ENCODE assay signal across 8 cellular contexts in the genomic region with DNA sequence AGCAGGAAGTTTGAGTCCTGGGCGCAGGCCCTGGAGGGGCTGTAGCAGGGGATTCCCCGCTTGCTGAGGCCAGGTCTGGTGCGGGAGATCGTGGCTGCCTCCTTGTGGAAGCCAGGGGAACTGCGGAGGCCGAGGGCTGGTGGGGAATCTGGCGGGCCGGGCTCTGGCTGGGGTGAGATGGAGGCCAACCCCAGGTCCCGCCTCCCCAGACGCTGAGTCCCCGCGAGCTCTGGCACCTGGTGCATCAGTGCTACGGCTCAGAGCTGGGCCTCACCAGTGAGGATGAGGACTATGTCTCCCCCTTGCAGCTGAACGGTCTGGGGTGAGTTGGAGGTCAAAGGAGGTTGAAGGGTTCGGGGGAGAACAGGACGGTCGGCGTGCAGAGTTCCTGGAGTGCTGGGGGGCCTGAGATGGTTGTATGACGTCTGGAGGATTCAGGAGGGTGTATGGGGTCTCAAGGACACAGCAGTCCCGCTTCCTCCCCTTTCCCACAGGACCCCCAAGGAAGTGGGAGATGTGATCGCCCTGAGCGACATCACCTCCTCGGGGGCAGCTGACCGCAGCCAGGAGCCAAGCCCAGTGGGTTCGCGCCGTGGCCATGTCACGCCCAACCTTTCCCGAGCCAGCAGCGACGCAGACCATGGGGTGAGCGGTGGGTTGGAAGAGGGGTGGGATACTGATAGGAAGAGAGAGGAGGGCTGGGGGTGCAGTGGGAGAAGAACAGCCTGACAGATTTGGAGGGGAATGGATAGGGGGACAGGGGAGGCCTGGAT. TPM values are rescaled to one million over a fixed set of nuclear protein-coding genes. Genes with fewer than 3 reads are reported as not detected.
DNase-seq lines count a peak whose midpoint lies in the region; ATAC-seq, FAIRE-seq and TF ChIP-seq lines count a peak whose summit lies in the region.

No MANE protein-coding gene starts in this region.

- H3K4me2 ChIP-seq in endothelial cell of umbilical vein (ENCODE audit: insufficient read depth, low read length): no peak overlapping the region

- CTCF ChIA-PET in endothelial cell of umbilical vein (lab: Charles Lee): interaction anchor here (0.7 to 9.9 kb wide), 8 partner anchors 10 to 46 kb away, joined by 3 to 129 read pairs (median 4); a partner anchor contains a TSS

- H3K4me3 Mint-ChIP-seq in natural killer cell: peak overlapping the region; percentile 77

- peaks cover 1% of the 10 kb centered on the region for H3K79me2 ChIP-seq in endothelial cell of umbilical vein (ENCODE audit: control insufficient read depth, insufficient read depth, low read length)

- H3K27me3 ChIP-seq in endothelial cell of umbilical vein (ENCODE audit: control insufficient read depth in 2 of 2, insufficient read depth in 2 of 2, low read length in 2 of 2): no peaks in the 10 kb centered on the region

- peak; percentile 75 to 81 (median 78) for ATAC-seq in natural killer cell

- H3K36me3 ChIP-seq in endothelial cell of umbilical vein (ENCODE audit: control insufficient read depth in 2 of 2, extremely low read depth in 1 of 2, insufficient read depth in 2 of 2, low read length in 2 of 2): peaks cover 12 to 55% of the 10 kb centered on the region in 2 experiments

- dilution Hi-C loops in endothelial cell of umbilical vein (cut with MboI; ENCODE audit: extremely low pct_ligation_motif_present, low sequenced_read_pairs): no loop called here

- no peak overlapping the region for H3K9ac ChIP-seq in endothelial cell of umbilical vein (replicated peaks; ENCODE audit: extremely low read depth, insufficient read depth, low read length)

- FAIRE-seq in endothelial cell of umbilical vein (lab: Jason Lieb, UNC): peak; percentile 82

- no peaks in the 10 kb centered on the region for H4K20me1 ChIP-seq in endothelial cell of umbilical vein (replicated peaks; ENCODE audit: control insufficient read depth, extremely low read depth, insufficient read depth, low read length)

- H3K4me1 Mint-ChIP-seq in natural killer cell: peaks cover 52 to 65% of the 10 kb centered on the region in 2 donors

- TF ChIP-seq POLR2A in GM19193 (IDR thresholded peaks at IDR 0.05; ENCODE audit: extremely low read depth, insufficient read depth, insufficient read length) (peak; percentile 17), endothelial cell of umbilical vein (IDR thresholded peaks at IDR 0.05; ENCODE audit: low read depth, low read length) (no peak)

- intact Hi-C loops in endothelial cell of umbilical vein (cut with micrococcal nuclease): loop anchor here (1.0 to 2.0 kb wide), 3 partner anchors 18 to 174 kb away; no protein-coding TSS in a partner anchor
- intact Hi-C loops in natural killer cell (cut with micrococcal nuclease): loop anchor here (1.0 to 5.0 kb wide), 2 partner anchors 40 to 199 kb away; no protein-coding TSS in a partner anchor

- no peaks in the 10 kb centered on the region for H3K9me1 ChIP-seq in endothelial cell of umbilical vein (replicated peaks; ENCODE audit: control insufficient read depth, extremely low read depth, insufficient read depth, low read length)

- H3K27ac ChIP-seq in endothelial cell of umbilical vein (ENCODE audit: insufficient read depth, low read depth, low read length): peak overlapping the region; percentile 10

- no peaks in the 10 kb centered on the region for H3K27me3 Mint-ChIP-seq in natural killer cell (ENCODE audit: low read depth in 2 of 2)

- BruUV-seq in endothelial cell of umbilical vein (replicated peaks; lab: Mats Ljungman, UMichigan): no TSS peak

- H3K4me3 ChIP-seq in endothelial cell of umbilical vein (replicated peaks in 1 of 3; ENCODE audit: insufficient read depth in 1 of 3, low read depth in 1 of 3, low read length in 3 of 3): no peak overlapping the region

- TF ChIP-seq CTCF in endothelial cell of umbilical vein (IDR thresholded peaks at IDR 0.05; ENCODE audit: extremely low read depth in 1 of 2, insufficient read depth in 1 of 2, low read depth in 1 of 2, low read length in 2 of 2): peak; percentile 98 to 99
- peak; percentile 98 for TF ChIP-seq CTCF in natural killer cell (IDR thresholded peaks at IDR 0.05)

- DNase-seq in NCI-H345 treated with DMSO at 0.1 percent for 48 hours (lab: John Stamatoyannopoulos, UW; ENCODE audit: unreplicated experiment): peak; percentile 31
- DNase-seq in activated CD8-positive, alpha-beta memory T cell treated with anti-CD3 and anti-CD28 coated beads, Interleukin-2, amount 50 U/mL, for 24 hours (ENCODE audit: extremely low read depth): peak; percentile 63
- peak; percentile 75 for DNase-seq in endothelial cell of umbilical vein (ENCODE audit: low read depth, low spot score)
- peak; percentile 82 for DNase-seq in natural killer cell
- DNase-seq in stimulated activated naive CD4-positive, alpha-beta T cell treated with Interleukin-2 at 50 U/mL for 16 hours (lab: John Stamatoyannopoulos, UW): peak; percentile 76
- DNase-seq in NCI-H1092 (lab: John Stamatoyannopoulos, UW): no peak
- no peak for DNase-seq in dedifferentiated amniotic fluid mesenchymal stem cell (ENCODE audit: extremely low spot score)

- peak overlapping the region; percentile 86 to 98 for H3K27ac Mint-ChIP-seq in natural killer cell

- POLR2A ChIA-PET in endothelial cell of umbilical vein (lab: Charles Lee): no interaction called here

- H3K9me3 ChIP-seq in endothelial cell of umbilical vein (replicated peaks; ENCODE audit: control insufficient read depth, insufficient read depth, low read length): no peaks in the 10 kb centered on the region

- no peaks in the 10 kb centered on the region for H3K36me3 Mint-ChIP-seq in natural killer cell

- H2AFZ ChIP-seq in endothelial cell of umbilical vein (ENCODE audit: low read depth, low read length): no peak overlapping the region

- H3K4me1 ChIP-seq in endothelial cell of umbilical vein (ENCODE audit: control insufficient read depth, extremely low read depth, insufficient read depth, low read length): peaks cover 3% of the 10 kb centered on the region

- no peaks in the 10 kb centered on the region for H3K9me3 Mint-ChIP-seq in natural killer cell

TF ChIP-seq in endothelial cell of umbilical vein, 7 proteins besides CTCF, POLR2A, EP300 and RAD21:
- TF ChIP-seq POLR2AphosphoS5 (IDR thresholded peaks at IDR 0.05; ENCODE audit: insufficient read depth, low read depth, low read length) (peak; percentile 42), MYC (IDR thresholded peaks at IDR 0.05; ENCODE audit: low read depth, low read length) (no peak)
TF ChIP-seq in endothelial cell of umbilical vein: peak in this region for 1.

RNA-seq across cellular contexts. Expression of a gene that starts 13.1 kb away (rescaled TPM):
- total RNA-seq in endothelial cell of umbilical vein (130 and 139 TPM in 2 replicates), natural killer cell (10 to 100 TPM; 57.6 to 80.3 (median 66.6) TPM)
- 127 and 162 TPM in 2 replicates for polyA plus RNA-seq in endothelial cell of umbilical vein
- 104 and 137 TPM in 2 replicates for polyA plus RNA-seq in endothelial cell of umbilical vein (2011; cell fraction: cytosol; rRNA removed)
- polyA plus RNA-seq in endothelial cell of umbilical vein (2011; cell fraction: nucleus; rRNA removed): 196 and 258 TPM in 2 replicates
- 73.2 and 107 TPM in 2 replicates for polyA plus RNA-seq in endothelial cell of umbilical vein (2012)
- 102 and 108 TPM in 2 replicates for polyA minus RNA-seq in endothelial cell of umbilical vein
- polyA minus RNA-seq in endothelial cell of umbilical vein (2011; cell fraction: cytosol; rRNA and poly(A)+ RNA removed): 30.2 TPM
- 64.1 and 68.0 TPM in 2 replicates for polyA minus RNA-seq in endothelial cell of umbilical vein (2011; cell fraction: nucleus; rRNA and poly(A)+ RNA removed)

RNA-seq across cellular contexts. Expression of a gene that starts 17.0 kb away (rescaled TPM):
- 14.2 and 15.8 TPM in 2 replicates for total RNA-seq in endothelial cell of umbilical vein
- polyA plus RNA-seq in endothelial cell of umbilical vein: 11.2 and 14.0 TPM in 2 replicates
- polyA plus RNA-seq in endothelial cell of umbilical vein (2011; cell fraction: cytosol; rRNA removed): 9.9 and 12.4 TPM in 2 replicates
- polyA plus RNA-seq in endothelial cell of umbilical vein (2011; cell fraction: nucleus; rRNA removed): 16.8 and 18.5 TPM in 2 replicates
- 11.0 and 13.7 TPM in 2 replicates for polyA plus RNA-seq in endothelial cell of umbilical vein (2012)
- polyA minus RNA-seq in endothelial cell of umbilical vein: 10.0 and 10.2 TPM in 2 replicates
- 0.20 TPM for polyA minus RNA-seq in endothelial cell of umbilical vein (2011; cell fraction: cytosol; rRNA and poly(A)+ RNA removed)
- 3.1 and 3.5 TPM in 2 replicates for polyA minus RNA-seq in endothelial cell of umbilical vein (2011; cell fraction: nucleus; rRNA and poly(A)+ RNA removed)
- total RNA-seq in natural killer cell: 1 to 10 TPM in 2 of 3 donors, under 1 TPM in 1; 0.94 to 1.5 (median 1.1) TPM

RNA-seq across cellular contexts. Expression of a gene that starts 28.3 kb away (rescaled TPM):
- total RNA-seq in endothelial cell of umbilical vein: 0.23 TPM in 1 of 2 replicates, not detected in the other
- polyA plus RNA-seq in endothelial cell of umbilical vein: 0.05 and 0.10 TPM in 2 replicates
- polyA plus RNA-seq in endothelial cell of umbilical vein (2011; cell fraction: cytosol; rRNA removed): 0.04 TPM in 1 of 2 replicates, not detected in the other
- 0.21 and 0.31 TPM in 2 replicates for polyA plus RNA-seq in endothelial cell of umbilical vein (2011; cell fraction: nucleus; rRNA removed)
- polyA plus RNA-seq in endothelial cell of umbilical vein (2012): not detected in 2 replicates
- polyA minus RNA-seq in endothelial cell of umbilical vein: 0.13 TPM in 1 of 2 replicates, not detected in the other
- not detected for polyA minus RNA-seq in endothelial cell of umbilical vein (2011; cell fraction: cytosol; rRNA and poly(A)+ RNA removed)
- polyA minus RNA-seq in endothelial cell of umbilical vein (2011; cell fraction: nucleus; rRNA and poly(A)+ RNA removed): 0.29 TPM in 1 of 2 replicates, not detected in the other
- not detected for total RNA-seq in natural killer cell

RNA-seq across cellular contexts. Expression of a gene that starts 49.2 kb away (rescaled TPM):
- total RNA-seq in endothelial cell of umbilical vein (19.6 and 19.8 TPM in 2 replicates), natural killer cell (10 to 100 TPM; 11.9 to 19.6 (median 16.2) TPM)
- polyA plus RNA-seq in endothelial cell of umbilical vein: 10.9 and 11.3 TPM in 2 replicates
- 10.2 and 11.7 TPM in 2 replicates for polyA plus RNA-seq in endothelial cell of umbilical vein (2011; cell fraction: cytosol; rRNA removed)
- 21.0 and 25.4 TPM in 2 replicates for polyA plus RNA-seq in endothelial cell of umbilical vein (2011; cell fraction: nucleus; rRNA removed)
- 9.5 and 9.8 TPM in 2 replicates for polyA plus RNA-seq in endothelial cell of umbilical vein (2012)
- polyA minus RNA-seq in endothelial cell of umbilical vein: 60.2 and 63.6 TPM in 2 replicates
- polyA minus RNA-seq in endothelial cell of umbilical vein (2011; cell fraction: cytosol; rRNA and poly(A)+ RNA removed): 0.82 TPM
- 53.5 and 64.3 TPM in 2 replicates for polyA minus RNA-seq in endothelial cell of umbilical vein (2011; cell fraction: nucleus; rRNA and poly(A)+ RNA removed)

Comparison
In these comparisons a context has a peak if more than half of its experiments do, and no peak if none do; other contexts are left out.
1. DNase-seq: peak in NCI-H345 treated with DMSO at 0.1 percent for 48 hours (single experiment), activated CD8-positive, alpha-beta memory T cell treated with anti-CD3 and anti-CD28 coated beads, Interleukin-2, amount 50 U/mL, for 24 hours (single experiment), endothelial cell of umbilical vein (single experiment), natural killer cell (single experiment) and stimulated activated naive CD4-positive, alpha-beta T cell treated with Interleukin-2 at 50 U/mL for 16 hours (single experiment); none in NCI-H1092 (single experiment) and dedifferentiated amniotic fluid mesenchymal stem cell (single experiment).